In the genomic region with DNA sequence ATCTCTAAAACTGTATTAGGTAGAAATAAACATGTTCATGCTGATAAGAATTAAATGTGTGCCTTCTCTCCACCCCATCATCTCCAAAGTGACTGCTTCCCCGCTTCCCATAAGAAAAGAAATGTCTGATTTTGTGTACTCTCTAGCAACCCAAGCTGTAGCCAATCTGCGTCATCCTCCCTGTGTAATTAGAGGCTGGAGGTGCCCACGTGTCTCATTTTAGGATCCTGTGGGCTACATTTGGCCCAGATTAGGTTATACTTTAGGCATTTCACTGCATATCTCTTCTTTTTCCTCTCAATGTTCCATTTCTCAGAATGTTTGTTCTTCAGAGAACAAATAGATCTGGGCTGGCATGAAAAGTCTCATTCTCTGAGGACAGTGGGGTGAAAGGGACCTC, we compare ENCODE assay signal across 22 cellular contexts. TPM values are rescaled to one million over a fixed set of nuclear protein-coding genes. Genes with fewer than 3 reads are reported as not detected.
DNase-seq lines count a peak whose midpoint lies in the region; TF ChIP-seq lines count a peak whose summit lies in the region.
"Had no signal": no experiment of that assay in that cellular context is flagged by ENCODE, and none has a peak within 500 bp of the region (broad histone marks: within the 10 kb centered on the region; RNA-seq: fewer than 3 reads in every experiment).

No MANE protein-coding gene starts in this region.

- H4K20me1 ChIP-seq in mammary epithelial cell (ENCODE audit: insufficient read depth, low read length) = no peaks in the 10 kb centered on the region
- no peaks in the 10 kb centered on the region for H4K20me1 ChIP-seq in osteoblast (ENCODE audit: insufficient read depth, low read length)

- H3K27me3 Mint-ChIP-seq in T-helper 2 cell treated with Interferon-gamma antibody and Interleukin-4, amounts not matched to agents 5 μg/mL and 100 μg/mL, for 36 hours (ENCODE audit: low read depth) = peaks cover 36% of the 10 kb centered on the region
- H3K27me3 Mint-ChIP-seq in activated naive CD8-positive, alpha-beta T cell treated with anti-CD3 and anti-CD28 coated beads for 36 hours = peaks cover 9% of the 10 kb centered on the region

- no peaks in the 10 kb centered on the region for H3K79me2 ChIP-seq in mammary epithelial cell (ENCODE audit: insufficient read depth, low read length)
- H3K79me2 ChIP-seq in osteoblast (ENCODE audit: insufficient read depth, low read length) = no peaks in the 10 kb centered on the region

- H3K27ac ChIP-seq in breast epithelium (peak overlapping the region; percentile 57 to 86), mammary epithelial cell (ENCODE audit: insufficient read depth, low read depth, low read length) (no peak overlapping the region), osteoblast (ENCODE audit: low read depth, low read length) (peak overlapping the region; percentile 77), thyroid gland (peak overlapping the region; percentile 85 to 98 (median 88))
- H3K27ac ChIP-seq: 22Rv1, C4-2B, PC-9 had no signal

- in situ Hi-C loops in mammary epithelial cell (cut with MboI; ENCODE audit: low sequenced_read_pairs in 2 of 2) = no loop called here

- no peak overlapping the region for H3K4me3 Mint-ChIP-seq in T-helper 2 cell treated with Interferon-gamma antibody and Interleukin-4, amounts not matched to agents 5 μg/mL and 100 μg/mL, for 36 hours
- no peak overlapping the region for H3K4me3 Mint-ChIP-seq in activated naive CD8-positive, alpha-beta T cell treated with anti-CD3 and anti-CD28 coated beads for 36 hours
- H3K4me3 Mint-ChIP-seq: B cell; CD8-positive, alpha-beta T cell; IgD-negative memory B cell had no signal

- TF ChIP-seq POLR2A in breast epithelium (IDR thresholded peaks at IDR 0.05) = no peak
- TF ChIP-seq POLR2A in thyroid gland (IDR thresholded peaks at IDR 0.05) = no peak

- no peak for DNase-seq in breast epithelium (ENCODE audit: low spot score in 2 of 2)
- no peak for DNase-seq in mammary epithelial cell
- peak; percentile 69 for DNase-seq in fibroblast of mammary gland (ENCODE audit: low read depth)
- no peak for DNase-seq in osteoblast (ENCODE audit: insufficient read length, low spot score, missing footprints)
- no peak for DNase-seq in thyroid gland
- DNase-seq in T-helper 2 cell treated with Interferon-gamma antibody and Interleukin-4, amounts not matched to agents 5 μg/mL and 100 μg/mL, for 36 hours (ENCODE audit: low spot score) = no peak
- no peak for DNase-seq in cerebellar cortex (ENCODE audit: low spot score)
- DNase-seq in activated naive CD8-positive, alpha-beta T cell treated with anti-CD3 and anti-CD28 coated beads for 36 hours = no peak
- DNase-seq: Caco-2; CD8-positive, alpha-beta T cell; EL; GF-D8; NCI-H1048; NCI-H1417; NCI-H1694; NCI-H2029 treated with DMSO at 0.1 percent for 48 hours; NCI-H526 treated with DMSO at 0.1 percent for 48 hours had no signal

- H3K36me3 ChIP-seq in breast epithelium (no peaks in the 10 kb centered on the region), mammary epithelial cell (ENCODE audit: insufficient read depth, low read length) (no peaks in the 10 kb centered on the region), osteoblast (ENCODE audit: insufficient read depth, low read length) (no peaks in the 10 kb centered on the region), thyroid gland (no peaks in the 10 kb centered on the region)

- H3K4me3 ChIP-seq in breast epithelium (no peak overlapping the region), mammary epithelial cell (replicated peaks in 1 of 3; ENCODE audit: insufficient read depth in 1 of 3, low read depth in 2 of 3, low read length in 3 of 3) (no peak overlapping the region), fibroblast of mammary gland (ENCODE audit: control insufficient read depth, low read depth, low read length) (no peak overlapping the region), osteoblast (ENCODE audit: insufficient read depth, low read length) (peak overlapping the region; percentile 22), thyroid gland (replicated peaks in 1 of 3) (no peak overlapping the region)
- H3K4me3 ChIP-seq: PC-9 had no signal

- intact Hi-C loops in breast epithelium (cut with DNase I; ENCODE audit: low total_unique reads) (no loop called here), mammary epithelial cell (cut with micrococcal nuclease) (no loop called here), thyroid gland (cut with DNase I) (no loop called here)

- WGBS in mammary epithelial cell (ENCODE audit: low coverage, missing lambda C conversion rate) = 81% methylated on average over 3 of the region's 3 CpGs
- 90 to 92% methylated on average over 3 of the region's 3 CpGs for WGBS in thyroid gland, 2 donors

- H3K4me1 ChIP-seq in breast epithelium (no peaks in the 10 kb centered on the region), mammary epithelial cell (ENCODE audit: insufficient read depth, low read length) (no peaks in the 10 kb centered on the region), osteoblast (ENCODE audit: insufficient read depth, low read length) (peaks cover 9% of the 10 kb centered on the region), thyroid gland (peaks cover 22% of the 10 kb centered on the region in 2 donors)
- H3K4me1 ChIP-seq: Caco-2 had no signal

- no peaks in the 10 kb centered on the region for H3K9me3 ChIP-seq in breast epithelium
- H3K9me3 ChIP-seq in mammary epithelial cell (replicated peaks; ENCODE audit: insufficient read depth, low read length) = no peaks in the 10 kb centered on the region
- no peaks in the 10 kb centered on the region for H3K9me3 ChIP-seq in osteoblast (ENCODE audit: low read depth, low read length)
- H3K9me3 ChIP-seq in thyroid gland = no peaks in the 10 kb centered on the region
- H3K9me3 ChIP-seq: Caco-2 had no signal

- dilution Hi-C loops in mammary epithelial cell (cut with HindIII; ENCODE audit: low sequenced_read_pairs) = no loop called here

- H3K9me3 Mint-ChIP-seq in T-helper 2 cell treated with Interferon-gamma antibody and Interleukin-4, amounts not matched to agents 5 μg/mL and 100 μg/mL, for 36 hours = no peaks in the 10 kb centered on the region
- H3K9me3 Mint-ChIP-seq in activated naive CD8-positive, alpha-beta T cell treated with anti-CD3 and anti-CD28 coated beads for 36 hours = no peaks in the 10 kb centered on the region
- H3K9me3 Mint-ChIP-seq: CD8-positive, alpha-beta T cell; IgD-negative memory B cell had no signal

- H3K4me1 Mint-ChIP-seq in T-helper 2 cell treated with Interferon-gamma antibody and Interleukin-4, amounts not matched to agents 5 μg/mL and 100 μg/mL, for 36 hours (ENCODE audit: low read depth) = peaks cover 7% of the 10 kb centered on the region
- peaks cover 7% of the 10 kb centered on the region for H3K4me1 Mint-ChIP-seq in activated naive CD8-positive, alpha-beta T cell treated with anti-CD3 and anti-CD28 coated beads for 36 hours
- H3K4me1 Mint-ChIP-seq: B cell had no signal

- H3K4me2 ChIP-seq in mammary epithelial cell (ENCODE audit: insufficient read depth, low read depth, low read length) (no peak overlapping the region), osteoblast (ENCODE audit: insufficient read depth, low read length) (peak overlapping the region; percentile 63)

- H2AFZ ChIP-seq in mammary epithelial cell (ENCODE audit: low read depth, low read length) (no peak overlapping the region), osteoblast (ENCODE audit: low read length) (peak overlapping the region; percentile 92)
- H2AFZ ChIP-seq: PC-9 had no signal

- no peak overlapping the region for H3K27ac Mint-ChIP-seq in T-helper 2 cell treated with Interferon-gamma antibody and Interleukin-4, amounts not matched to agents 5 μg/mL and 100 μg/mL, for 36 hours
- no peak overlapping the region for H3K27ac Mint-ChIP-seq in activated naive CD8-positive, alpha-beta T cell treated with anti-CD3 and anti-CD28 coated beads for 36 hours
- H3K27ac Mint-ChIP-seq: B cell; CD8-positive, alpha-beta T cell; IgD-negative memory B cell had no signal

- H3K9ac ChIP-seq in mammary epithelial cell (ENCODE audit: insufficient read depth, low read length) = no peak overlapping the region

- H3K27me3 ChIP-seq in breast epithelium (no peaks in the 10 kb centered on the region), mammary epithelial cell (ENCODE audit: insufficient read depth, low read length) (no peaks in the 10 kb centered on the region), osteoblast (ENCODE audit: insufficient read depth, low read length) (no peaks in the 10 kb centered on the region), thyroid gland (no peaks in the 10 kb centered on the region)

- CTCF ChIA-PET in mammary epithelial cell (lab: Charles Lee; ENCODE audit: low non-redundant PET) = no interaction called here

- no TSS peak for BruUV-seq in mammary epithelial cell (replicated peaks; lab: Mats Ljungman, UMichigan)

- no peaks in the 10 kb centered on the region for H3K36me3 Mint-ChIP-seq in T-helper 2 cell treated with Interferon-gamma antibody and Interleukin-4, amounts not matched to agents 5 μg/mL and 100 μg/mL, for 36 hours (ENCODE audit: low read depth)
- H3K36me3 Mint-ChIP-seq in activated naive CD8-positive, alpha-beta T cell treated with anti-CD3 and anti-CD28 coated beads for 36 hours = peaks cover 2% of the 10 kb centered on the region
- H3K36me3 Mint-ChIP-seq: CD8-positive, alpha-beta T cell had no signal

- TF ChIP-seq CTCF in breast epithelium (IDR thresholded peaks at IDR 0.05) (no peak), mammary epithelial cell (conservative IDR thresholded peaks at IDR 0.05 in 1 of 2, IDR thresholded peaks at IDR 0.05 in 1 of 2; ENCODE audit: extremely low read depth in 1 of 2, insufficient read depth in 1 of 2, low read depth in 1 of 2, low read length in 2 of 2) (no peak), fibroblast of mammary gland (conservative IDR thresholded peaks at IDR 0.05; ENCODE audit: control insufficient read depth, insufficient read depth, low read depth, low read length) (no peak), osteoblast (IDR thresholded peaks at IDR 0.05; ENCODE audit: extremely low read depth, low read depth, low read length) (no peak), thyroid gland (IDR thresholded peaks at IDR 0.05) (peak in 1 of 6 experiments; percentile 2)

RNA-seq across cellular contexts. Expression of a gene that starts 19.3 kb away (rescaled TPM):
- total RNA-seq in breast epithelium (10 to 100 TPM; 29.8 to 47.7 (median 31.8) TPM), mammary epithelial cell (10 to 100 TPM; 32.8 to 36.9 TPM), osteoblast (35.9 and 38.4 TPM in 2 replicates), thyroid gland (10 to 100 TPM; 64.2 to 86.7 (median 75.3) TPM)
- 14.0 TPM for polyA plus RNA-seq in mammary epithelial cell
- 81.7 TPM for polyA minus RNA-seq in mammary epithelial cell
- 10 to 100 TPM; 33.8 to 34.3 TPM for total RNA-seq in activated naive CD8-positive, alpha-beta T cell treated with anti-CD3 and anti-CD28 coated beads for 36 hours
